In the genomic region with DNA sequence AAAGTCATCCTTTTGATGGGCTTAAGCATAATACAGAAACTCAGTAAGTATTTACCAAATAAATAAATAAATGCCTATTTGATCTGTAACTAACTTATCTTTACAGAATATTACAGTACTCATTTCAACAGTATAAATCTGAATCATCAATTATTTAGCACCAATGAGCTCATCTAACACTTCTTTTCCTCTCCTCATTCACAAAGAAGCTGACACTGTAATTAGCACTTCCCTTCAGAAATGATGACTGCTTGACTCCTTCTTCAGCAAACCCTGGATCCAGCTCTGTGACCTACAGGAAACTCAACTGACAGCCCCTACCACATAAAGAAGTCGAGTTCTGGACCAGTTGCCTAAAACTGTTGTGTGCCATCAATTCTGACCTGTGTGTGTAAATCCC, we compare ENCODE assay signal across 23 cellular contexts.
DNase-seq lines count a peak whose midpoint lies in the region; ATAC-seq lines count a peak whose summit lies in the region.
"Had no signal": no experiment of that assay in that cellular context is flagged by ENCODE, and none has a peak within 500 bp of the region (broad histone marks: within the 10 kb centered on the region; RNA-seq: fewer than 3 reads in every experiment).

No MANE protein-coding gene starts in this region.

- H3K4ac ChIP-seq in mesendoderm (ENCODE audit: low read depth, low read length): no peak overlapping the region

- peaks cover 0 to 5% (median 0%) of the 10 kb centered on the region in 11 experiments; a peak in 2 of 22 replicates for H4K20me1 ChIP-seq in BLaER1 treated with 17β-estradiol and CSF1 and Interleukin-3, amounts not matched to agents 10 nM and 100 nM

- H4K8ac ChIP-seq in mesendoderm (ENCODE audit: low read depth, low read length): no peak overlapping the region

- H3K56ac ChIP-seq in mesendoderm (ENCODE audit: low read length): no peak overlapping the region

- CTCF ChIA-PET in CD8-positive, alpha-beta memory T cell (lab: Charles Lee): no interaction called here

- no peak overlapping the region for H3K27ac Mint-ChIP-seq in activated T-helper 17 cell treated with anti-CD3 and anti-CD28 coated beads, Interleukin-2, amount 50 U/mL, for 72 hours
- peak overlapping the region in 3 of 8 donors; percentile 14 to 45 (median 25) for H3K27ac Mint-ChIP-seq in CD8-positive, alpha-beta memory T cell
- H3K27ac Mint-ChIP-seq: stimulated activated memory B cell treated with anti-CD40 and anti-IgM and Interleukin-4, amounts not matched to agents 10 μg/mL and 1 μg/mL and 100 μg/mL, for 72 hours had no signal

- no peak overlapping the region for H2BK120ac ChIP-seq in mesendoderm (ENCODE audit: low read depth, low read length)

- H3K79me1 ChIP-seq in mesendoderm (ENCODE audit: low read length): no peaks in the 10 kb centered on the region

- DNase-seq in NCI-H82 (lab: John Stamatoyannopoulos, UW) (peak; percentile 64), NCI-H82 treated with DMSO at 0.1 percent for 48 hours (lab: John Stamatoyannopoulos, UW; ENCODE audit: unreplicated experiment) (no peak), mesendoderm (peak; percentile 68)
- no peak for DNase-seq in CD8-positive, alpha-beta memory T cell
- DNase-seq: 8988T; activated naive CD4-positive, alpha-beta T cell; activated T-cell treated with anti-CD3 and anti-CD28 coated beads, Interleukin-2, amount 50 U/mL, for 48 hours; CD4-positive, CD25-positive, alpha-beta regulatory T cell; cerebellar nuclear complex; effector CD4-positive, alpha-beta T cell; gastrocnemius medialis; GOT3; mucosa of descending colon; NCI-H1092; NCI-H187; SHP77 treated with DMSO at 0.1 percent for 48 hours had no signal

- H2BK15ac ChIP-seq in mesendoderm (replicated peaks; ENCODE audit: low read depth): no peak overlapping the region

- peak overlapping the region in 3 of 11 experiments; percentile 9 to 45 (median 38); a peak in 3 of 22 replicates for H3K9ac ChIP-seq in BLaER1 treated with 17β-estradiol and CSF1 and Interleukin-3, amounts not matched to agents 10 nM and 100 nM
- no peak overlapping the region for H3K9ac ChIP-seq in mesendoderm (ENCODE audit: low read length)

- no peaks in the 10 kb centered on the region for H3K9me3 Mint-ChIP-seq in activated T-helper 17 cell treated with anti-CD3 and anti-CD28 coated beads, Interleukin-2, amount 50 U/mL, for 72 hours
- H3K9me3 Mint-ChIP-seq in CD8-positive, alpha-beta memory T cell: no peaks in the 10 kb centered on the region
- H3K9me3 Mint-ChIP-seq: CD4-positive, CD25-positive, alpha-beta regulatory T cell; nephron; stimulated activated memory B cell treated with anti-CD40 and anti-IgM and Interleukin-4, amounts not matched to agents 10 μg/mL and 1 μg/mL and 100 μg/mL, for 72 hours had no signal

- peaks cover 42% of the 10 kb centered on the region for H3K36me3 Mint-ChIP-seq in activated T-helper 17 cell treated with anti-CD3 and anti-CD28 coated beads, Interleukin-2, amount 50 U/mL, for 72 hours (ENCODE audit: low read depth)
- H3K36me3 Mint-ChIP-seq in CD8-positive, alpha-beta memory T cell: peaks cover 0 to 43% (median 6%) of the 10 kb centered on the region in 3 donors

- H3K4me3 ChIP-seq in BLaER1 treated with 17β-estradiol and CSF1 and Interleukin-3, amounts not matched to agents 10 nM and 100 nM: peak overlapping the region in 2 of 10 experiments; percentile 25 to 46; a peak in 1 of 20 replicates
- no peak overlapping the region for H3K4me3 ChIP-seq in mesendoderm (ENCODE audit: low read length)
- H3K4me3 ChIP-seq in CD8-positive, alpha-beta memory T cell (ENCODE audit: low read length): no peak overlapping the region
- H3K4me3 ChIP-seq: gastrocnemius medialis, mucosa of descending colon had no signal

- peak overlapping the region; percentile 68 to 93 (median 87) for H3K4me2 ChIP-seq in BLaER1 treated with 17β-estradiol and CSF1 and Interleukin-3, amounts not matched to agents 10 nM and 100 nM
- no peak overlapping the region for H3K4me2 ChIP-seq in mesendoderm (ENCODE audit: low read length)

- peak overlapping the region in 10 of 11 experiments; percentile 51 to 83 (median 74); a peak in 20 of 22 replicates for H3K27ac ChIP-seq in BLaER1 treated with 17β-estradiol and CSF1 and Interleukin-3, amounts not matched to agents 10 nM and 100 nM
- no peak overlapping the region for H3K27ac ChIP-seq in mesendoderm (ENCODE audit: low read depth, low read length)
- no peak overlapping the region for H3K27ac ChIP-seq in CD8-positive, alpha-beta memory T cell (ENCODE audit: low read depth, low read length)
- H3K27ac ChIP-seq: gastrocnemius medialis had no signal

- peak; percentile 51 for ATAC-seq in activated T-helper 17 cell treated with anti-CD3 and anti-CD28 coated beads, Interleukin-2, amount 50 U/mL, for 72 hours (replicated peaks)
- no peak for ATAC-seq in GM18511 (IDR thresholded peaks at IDR 0.05; ENCODE audit: unreplicated experiment)
- ATAC-seq in HG02852 (IDR thresholded peaks at IDR 0.05; ENCODE audit: unreplicated experiment): no peak
- ATAC-seq: gastrocnemius medialis; mucosa of descending colon; Panc1; stimulated activated memory B cell treated with anti-CD40 and anti-IgM and Interleukin-4, amounts not matched to agents 10 μg/mL and 1 μg/mL and 100 μg/mL, for 72 hours had no signal

- H3K27me3 Mint-ChIP-seq in activated T-helper 17 cell treated with anti-CD3 and anti-CD28 coated beads, Interleukin-2, amount 50 U/mL, for 72 hours: no peaks in the 10 kb centered on the region
- no peaks in the 10 kb centered on the region for H3K27me3 Mint-ChIP-seq in CD8-positive, alpha-beta memory T cell
- H3K27me3 Mint-ChIP-seq: CD4-positive, CD25-positive, alpha-beta regulatory T cell; stimulated activated memory B cell treated with anti-CD40 and anti-IgM and Interleukin-4, amounts not matched to agents 10 μg/mL and 1 μg/mL and 100 μg/mL, for 72 hours had no signal

- no peak overlapping the region for H3K23ac ChIP-seq in mesendoderm (ENCODE audit: low read length)

- H4K5ac ChIP-seq in mesendoderm (ENCODE audit: low read length): no peak overlapping the region

- H3K36me3 ChIP-seq in BLaER1 treated with 17β-estradiol and CSF1 and Interleukin-3, amounts not matched to agents 10 nM and 100 nM: peaks cover 0 to 51% (median 20%) of the 10 kb centered on the region in 11 experiments; a peak in 18 of 22 replicates
- H3K36me3 ChIP-seq in mesendoderm (ENCODE audit: control insufficient read depth, insufficient read depth, low read length): no peaks in the 10 kb centered on the region
- H3K36me3 ChIP-seq in CD8-positive, alpha-beta memory T cell (ENCODE audit: insufficient read depth, low read length): peaks cover 6% of the 10 kb centered on the region
- H3K36me3 ChIP-seq: gastrocnemius medialis had no signal

- POLR2A ChIA-PET in CD8-positive, alpha-beta memory T cell (lab: Charles Lee): no interaction called here

- no peak overlapping the region for H2BK5ac ChIP-seq in mesendoderm (ENCODE audit: low read length)

- peaks cover 56 to 96% (median 79%) of the 10 kb centered on the region in 10 experiments for H3K4me1 ChIP-seq in BLaER1 treated with 17β-estradiol and CSF1 and Interleukin-3, amounts not matched to agents 10 nM and 100 nM
- H3K4me1 ChIP-seq in mesendoderm (ENCODE audit: control insufficient read depth, low read depth, low read length): peaks cover 2% of the 10 kb centered on the region
- peaks cover 23% of the 10 kb centered on the region for H3K4me1 ChIP-seq in CD8-positive, alpha-beta memory T cell (ENCODE audit: insufficient read depth, low read length)
- H3K4me1 ChIP-seq: gastrocnemius medialis had no signal

- WGBS in mesendoderm (ENCODE audit: extremely low coverage, insufficient coverage, low lambda C conversion rate): no CpG with 5 or more reads among the region's 1 CpG

- no peak overlapping the region for H3K4me3 Mint-ChIP-seq in activated T-helper 17 cell treated with anti-CD3 and anti-CD28 coated beads, Interleukin-2, amount 50 U/mL, for 72 hours
- no peak overlapping the region for H3K4me3 Mint-ChIP-seq in CD8-positive, alpha-beta memory T cell
- H3K4me3 Mint-ChIP-seq: CD4-positive, CD25-positive, alpha-beta regulatory T cell; nephron; stimulated activated memory B cell treated with anti-CD40 and anti-IgM and Interleukin-4, amounts not matched to agents 10 μg/mL and 1 μg/mL and 100 μg/mL, for 72 hours had no signal

- peaks cover 42% of the 10 kb centered on the region for H3K4me1 Mint-ChIP-seq in activated T-helper 17 cell treated with anti-CD3 and anti-CD28 coated beads, Interleukin-2, amount 50 U/mL, for 72 hours
- peaks cover 75 to 89% (median 77%) of the 10 kb centered on the region in 3 donors for H3K4me1 Mint-ChIP-seq in CD8-positive, alpha-beta memory T cell

- peak overlapping the region; percentile 80 for H3K18ac ChIP-seq in mesendoderm (ENCODE audit: low read length)

- H3K27me3 ChIP-seq in BLaER1 treated with 17β-estradiol and CSF1 and Interleukin-3, amounts not matched to agents 10 nM and 100 nM: no peaks in the 10 kb centered on the region
- no peaks in the 10 kb centered on the region for H3K27me3 ChIP-seq in mesendoderm (ENCODE audit: insufficient read depth, low read length, poor library complexity)
- no peaks in the 10 kb centered on the region for H3K27me3 ChIP-seq in CD8-positive, alpha-beta memory T cell (ENCODE audit: insufficient read depth, low read length, poor library complexity, severe bottlenecking)
- H3K27me3 ChIP-seq: gastrocnemius medialis had no signal

- H3K9me3 ChIP-seq in BLaER1 treated with 17β-estradiol and CSF1 and Interleukin-3, amounts not matched to agents 10 nM and 100 nM (replicated peaks in 1 of 11): no peaks in the 10 kb centered on the region
- no peaks in the 10 kb centered on the region for H3K9me3 ChIP-seq in CD8-positive, alpha-beta memory T cell (ENCODE audit: low read length)
- H3K9me3 ChIP-seq: gastrocnemius medialis, mucosa of descending colon had no signal

- no peak overlapping the region for H2AK5ac ChIP-seq in mesendoderm (ENCODE audit: low read length)

- no peaks in the 10 kb centered on the region for H3K79me2 ChIP-seq in mesendoderm (ENCODE audit: control insufficient read depth, insufficient read depth, low read length)

Comparison
In these comparisons a context has a peak if more than half of its experiments do, and no peak if none do; other contexts are left out.
1. DNase-seq: peak in NCI-H82 (single experiment) and mesendoderm (single experiment); none in NCI-H82 treated with DMSO at 0.1 percent for 48 hours (single experiment) and CD8-positive, alpha-beta memory T cell (0 of 5).
2. H3K27ac ChIP-seq: peak in BLaER1 treated with 17β-estradiol and CSF1 and Interleukin-3, amounts not matched to agents 10 nM and 100 nM (10 of 11); none in mesendoderm (single experiment) and CD8-positive, alpha-beta memory T cell (single experiment).